10 cellular contexts compared by ENCODE assay signal in genomic region chr7:98594348-98594747, GRCh38. TPM values are rescaled to one million over a fixed set of nuclear protein-coding genes. Genes with fewer than 3 reads are reported as not detected.
"Had no signal": no experiment of that assay in that cellular context is flagged by ENCODE, and none has a peak within 500 bp of the region (broad histone marks: within the 10 kb centered on the region; RNA-seq: fewer than 3 reads in every experiment).

No MANE protein-coding gene starts in this region.

- H3K27ac ChIP-seq: GM23248 had no signal

- H3K9me3 ChIP-seq: HAP-1 had no signal

- H3K4me3 ChIP-seq: GM23248, GM23338, HAP-1 had no signal

- H3K36me3 ChIP-seq: HAP-1 had no signal

- H3K4me1 ChIP-seq: HAP-1 had no signal

- DNase-seq: GM23248, GOT3, H7, H9, HCEC 1CT, HFFc6 had no signal

- ATAC-seq: GM23338, HCT116 had no signal

RNA-seq across cellular contexts. Expression of gene NPTX2, which starts 22.7 kb away (rescaled TPM):
- total RNA-seq: H4, HFFc6 had no signal
